Comparison of ENCODE assay signal across 16 cellular contexts in the genomic region with DNA sequence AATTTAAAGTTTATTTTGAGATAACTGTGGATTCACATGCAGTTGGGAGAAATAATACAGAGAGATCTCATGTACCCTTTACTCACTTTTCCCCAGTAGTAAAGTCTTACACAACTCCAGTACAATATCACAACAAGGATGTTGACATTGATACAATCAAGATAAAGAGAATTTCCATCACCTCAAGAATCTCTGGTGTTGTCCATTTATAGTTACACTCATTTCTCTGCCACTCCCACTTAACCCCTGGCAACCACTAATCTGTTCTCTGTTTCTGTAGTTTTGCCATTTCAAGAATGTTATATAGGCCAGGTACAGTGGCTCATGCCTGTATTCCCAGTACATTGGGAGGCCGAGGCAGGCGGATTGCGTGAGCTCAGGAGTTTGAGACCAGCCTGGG. TPM values are rescaled to one million over a fixed set of nuclear protein-coding genes. Genes with fewer than 3 reads are reported as not detected.
DNase-seq lines count a peak whose midpoint lies in the region; ATAC-seq and TF ChIP-seq lines count a peak whose summit lies in the region.
"Had no signal": no experiment of that assay in that cellular context is flagged by ENCODE, and none has a peak within 500 bp of the region (broad histone marks: within the 10 kb centered on the region; RNA-seq: fewer than 3 reads in every experiment).

No MANE protein-coding gene starts in this region.

- H3K27ac ChIP-seq in foreskin keratinocyte = no peak overlapping the region
- H3K27ac ChIP-seq: C4-2B had no signal

- H3K4me1 Mint-ChIP-seq in stimulated activated naive CD8-positive, alpha-beta T cell treated with anti-CD3 and anti-CD28 coated beads, Interleukin-15, amount 100 ng/mL, for 72 hours = peaks cover 16% of the 10 kb centered on the region
- H3K4me1 Mint-ChIP-seq in T-helper 2 cell treated with Interferon-gamma antibody and Interleukin-4, amounts not matched to agents 5 μg/mL and 100 μg/mL, for 36 hours (ENCODE audit: low read depth) = peaks cover 18% of the 10 kb centered on the region

- TF ChIP-seq CTCF in foreskin keratinocyte (conservative IDR thresholded peaks at IDR 0.05) = no peak

- peak overlapping the region in 1 of 2 donors; percentile 14 for H3K27ac Mint-ChIP-seq in stimulated activated naive CD8-positive, alpha-beta T cell treated with anti-CD3 and anti-CD28 coated beads, Interleukin-15, amount 100 ng/mL, for 72 hours
- no peak overlapping the region for H3K27ac Mint-ChIP-seq in T-helper 2 cell treated with Interferon-gamma antibody and Interleukin-4, amounts not matched to agents 5 μg/mL and 100 μg/mL, for 36 hours

- peaks cover 7% of the 10 kb centered on the region for H3K4me1 ChIP-seq in foreskin keratinocyte

- no peak for DNase-seq in stimulated activated naive CD8-positive, alpha-beta T cell treated with anti-CD3 and anti-CD28 coated beads, Interleukin-15, Interleukin-2, amounts not matched to agents 100 U/mL and 50 U/mL, for 24 hours
- DNase-seq in stimulated activated naive CD8-positive, alpha-beta T cell treated with anti-CD3 and anti-CD28 coated beads, Interleukin-15, amount 100 ng/mL, for 72 hours = no peak
- DNase-seq in T-helper 2 cell treated with Interferon-gamma antibody and Interleukin-4, amounts not matched to agents 5 μg/mL and 100 μg/mL, for 36 hours (ENCODE audit: low spot score) = peak; percentile 23
- peak; percentile 46 for DNase-seq in iris pigment epithelial cell (ENCODE audit: low read depth)
- DNase-seq in T1000 (lab: John Stamatoyannopoulos, UW) = no peak
- DNase-seq in foreskin keratinocyte = no peak
- DNase-seq: H7, IMR-90, Kasumi-1, MM.1S, NCI-H1417, NCI-H2029, NCI-H510A treated with DMSO at 0.1 percent for 48 hours, Right ventricle myocardium superior had no signal

- H3K36me3 Mint-ChIP-seq in T-helper 2 cell treated with Interferon-gamma antibody and Interleukin-4, amounts not matched to agents 5 μg/mL and 100 μg/mL, for 36 hours (ENCODE audit: low read depth) = peaks cover 15% of the 10 kb centered on the region

- ATAC-seq in stimulated activated naive CD8-positive, alpha-beta T cell treated with anti-CD3 and anti-CD28 coated beads, Interleukin-15, Interleukin-2, amounts not matched to agents 100 U/mL and 50 U/mL, for 24 hours = peak; percentile 55
- ATAC-seq in stimulated activated naive CD8-positive, alpha-beta T cell treated with anti-CD3 and anti-CD28 coated beads, Interleukin-15, amount 100 ng/mL, for 72 hours = no peak
- ATAC-seq in activated CD4-positive, CD25-positive, alpha-beta regulatory T cell treated with anti-CD3 and anti-CD28 coated beads, Interleukin-2, amount 50 U/mL, for 24 hours = no peak
- no peak for ATAC-seq in foreskin keratinocyte

- no peaks in the 10 kb centered on the region for H3K27me3 Mint-ChIP-seq in stimulated activated naive CD8-positive, alpha-beta T cell treated with anti-CD3 and anti-CD28 coated beads, Interleukin-15, amount 100 ng/mL, for 72 hours
- H3K27me3 Mint-ChIP-seq in T-helper 2 cell treated with Interferon-gamma antibody and Interleukin-4, amounts not matched to agents 5 μg/mL and 100 μg/mL, for 36 hours (ENCODE audit: low read depth) = no peaks in the 10 kb centered on the region

- H3K27me3 ChIP-seq in foreskin keratinocyte = no peaks in the 10 kb centered on the region

- H3K4me3 Mint-ChIP-seq in stimulated activated naive CD8-positive, alpha-beta T cell treated with anti-CD3 and anti-CD28 coated beads, Interleukin-15, amount 100 ng/mL, for 72 hours = no peak overlapping the region
- H3K4me3 Mint-ChIP-seq in T-helper 2 cell treated with Interferon-gamma antibody and Interleukin-4, amounts not matched to agents 5 μg/mL and 100 μg/mL, for 36 hours = no peak overlapping the region

- H3K9me3 Mint-ChIP-seq in stimulated activated naive CD8-positive, alpha-beta T cell treated with anti-CD3 and anti-CD28 coated beads, Interleukin-15, amount 100 ng/mL, for 72 hours = peaks cover 11 to 17% of the 10 kb centered on the region in 2 donors
- peaks cover 19% of the 10 kb centered on the region for H3K9me3 Mint-ChIP-seq in T-helper 2 cell treated with Interferon-gamma antibody and Interleukin-4, amounts not matched to agents 5 μg/mL and 100 μg/mL, for 36 hours

RNA-seq across cellular contexts. Expression of a gene that starts 10.5 kb away (rescaled TPM):
- total RNA-seq in foreskin keratinocyte = 30.0 and 32.3 TPM in 2 replicates
- 11.7 and 12.8 TPM in 2 replicates for polyA plus RNA-seq in foreskin keratinocyte

RNA-seq across cellular contexts. Expression of a gene that starts 59.6 kb away (rescaled TPM):
- 659 and 667 TPM in 2 replicates for total RNA-seq in foreskin keratinocyte
- 234 and 277 TPM in 2 replicates for polyA plus RNA-seq in foreskin keratinocyte

Comparison
In these comparisons a context has a peak if more than half of its experiments do, and no peak if none do; other contexts are left out.
1. DNase-seq: peak in T-helper 2 cell treated with Interferon-gamma antibody and Interleukin-4, amounts not matched to agents 5 μg/mL and 100 μg/mL, for 36 hours (single experiment) and iris pigment epithelial cell (single experiment); none in stimulated activated naive CD8-positive, alpha-beta T cell treated with anti-CD3 and anti-CD28 coated beads, Interleukin-15, Interleukin-2, amounts not matched to agents 100 U/mL and 50 U/mL, for 24 hours (single experiment), stimulated activated naive CD8-positive, alpha-beta T cell treated with anti-CD3 and anti-CD28 coated beads, Interleukin-15, amount 100 ng/mL, for 72 hours (0 of 2), T1000 (single experiment) and foreskin keratinocyte (0 of 2).